In genomic region chr11:76744186-76745058, GRCh38 we compare ENCODE assay signal across 17 cellular contexts. TPM values are rescaled to one million over a fixed set of nuclear protein-coding genes. Genes with fewer than 3 reads are reported as not detected.
DNase-seq lines count a peak whose midpoint lies in the region; ATAC-seq and TF ChIP-seq lines count a peak whose summit lies in the region.
"Had no signal": no experiment of that assay in that cellular context is flagged by ENCODE, and none has a peak within 500 bp of the region (broad histone marks: within the 10 kb centered on the region; RNA-seq: fewer than 3 reads in every experiment).

No MANE protein-coding gene starts in this region.

- WGBS in psoas muscle, 3 donors = 74 to 75% (median 75%) methylated on average over 14 of the region's 14 CpGs

- TF ChIP-seq CTCF in psoas muscle (IDR thresholded peaks at IDR 0.05) = no peak

- no peak overlapping the region for H3K4me3 ChIP-seq in psoas muscle

- no peak for ATAC-seq in psoas muscle
- ATAC-seq in HG03039 (IDR thresholded peaks at IDR 0.05; ENCODE audit: unreplicated experiment) = no peak
- ATAC-seq: activated CD8-positive, alpha-beta T cell treated with anti-CD3 and anti-CD28 coated beads, Interleukin-2, amount 10 ng/mL, durations not matched to agents 7 days and 5 days had no signal

- H3K36me3 ChIP-seq in psoas muscle (ENCODE audit: insufficient read depth in 1 of 2, low read depth in 1 of 2) = no peaks in the 10 kb centered on the region

- no peaks in the 10 kb centered on the region for H3K9me3 ChIP-seq in psoas muscle

- intact Hi-C loops in psoas muscle (cut with DNase I) = no loop called here

- no peaks in the 10 kb centered on the region for H3K27me3 ChIP-seq in psoas muscle (ENCODE audit: insufficient read depth in 3 of 3, low read length in 2 of 3)

- no peak overlapping the region for H3K27ac ChIP-seq in psoas muscle
- H3K27ac ChIP-seq: C4-2B, epithelial cell of prostate had no signal

- DNase-seq in EH (ENCODE audit: low read depth) = peak; percentile 50
- peak; percentile 37 for DNase-seq in RKO (ENCODE audit: low spot score)
- DNase-seq in fibroblast of gingiva (ENCODE audit: low read depth) = peak; percentile 60
- peak; percentile 36 to 60 for DNase-seq in psoas muscle
- no peak for DNase-seq in AG08396 (ENCODE audit: low spot score)
- no peak for DNase-seq in superior temporal gyrus (ENCODE audit: extremely low spot score)
- no peak for DNase-seq in NCI-H2081 (lab: John Stamatoyannopoulos, UW)
- DNase-seq: activated CD8-positive, alpha-beta T cell treated with anti-CD3 and anti-CD28 coated beads, Interleukin-2, amount 10 ng/mL, durations not matched to agents 7 days and 5 days; activated naive CD4-positive, alpha-beta T cell treated with anti-CD3 and anti-CD28 coated beads for 36 hours; caudate nucleus; GDM1; NCI-H1930; stimulated activated CD4-positive, alpha-beta T cell treated with anti-CD3 and anti-CD28 coated beads, Interleukin-2, amount 100 ng/mL, for 48 hours; T-helper 2 cell had no signal

- no peaks in the 10 kb centered on the region for H3K4me1 ChIP-seq in psoas muscle

RNA-seq across cellular contexts. Expression of gene TSKU, which starts 38.7 kb away (rescaled TPM):
- total RNA-seq in psoas muscle = 10 to 100 TPM in 1 of 4 donors, 1 to 10 TPM in 3; 3.1 to 11.4 (median 3.8) TPM
- 1 to 10 TPM; 3.2 to 5.1 (median 4.7) TPM for polyA plus RNA-seq in psoas muscle

Comparison
In these comparisons a context has a peak if more than half of its experiments do, and no peak if none do; other contexts are left out.
1. DNase-seq: peak in EH (single experiment), RKO (single experiment), fibroblast of gingiva (single experiment) and psoas muscle (2 of 2); none in AG08396 (single experiment), superior temporal gyrus (single experiment) and NCI-H2081 (0 of 2).